Comparison of ENCODE assay signal across 1 cellular context in the genomic region with DNA sequence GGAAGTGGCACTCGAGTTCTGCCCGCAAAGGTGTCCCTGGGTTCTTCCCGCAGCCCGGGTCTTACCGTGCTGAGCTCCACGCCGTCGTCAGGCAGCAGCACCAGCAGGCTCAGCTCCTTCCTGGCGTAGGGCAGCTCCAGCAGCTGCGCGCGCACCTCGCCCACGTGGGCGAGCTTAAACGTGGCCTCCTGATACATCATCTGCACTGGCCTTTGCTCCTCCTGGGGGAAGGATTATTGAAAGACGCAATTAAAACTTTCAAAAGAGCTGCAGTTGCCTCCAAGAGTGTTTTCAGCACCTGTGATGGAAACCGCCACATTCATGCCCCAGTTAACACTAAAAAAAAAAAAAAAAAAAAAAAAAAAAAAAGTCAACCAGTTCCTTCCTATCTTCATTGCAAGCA.
A peak's percentile ranks its signal among the peaks of the same experiment; 100 is the strongest.
TF ChIP-seq lines count a peak whose summit lies in the region.

No MANE protein-coding gene starts in this region.

TF ChIP-seq in GM12878, 131 proteins besides CTCF, POLR2A, EP300 and RAD21 (continued from another document):
- TF ChIP-seq HDAC6 (IDR thresholded peaks at IDR 0.05; ENCODE audit: unreplicated experiment) (no peak), CBFB (IDR thresholded peaks at IDR 0.05; ENCODE audit: low read depth) (no peak), POLR2AphosphoS5 (IDR thresholded peaks at IDR 0.05; ENCODE audit: low read length) (peak; percentile 75; the same call in 1 of the 2 replicates), RFX5 (IDR thresholded peaks at IDR 0.05; ENCODE audit: low read depth, low read length) (peak; percentile 55; the same call in 1 of the 2 replicates), MEF2B (IDR thresholded peaks at IDR 0.05; ENCODE audit: partially characterized antibody, poor library complexity, severe bottlenecking) (peak; percentile 11), FOS (IDR thresholded peaks at IDR 0.05; ENCODE audit: borderline replicate concordance, extremely low read depth, insufficient read length) (no peak), RAD51 (IDR thresholded peaks at IDR 0.05) (peak; percentile 84), KLF5 (IDR thresholded peaks at IDR 0.05; ENCODE audit: partially characterized antibody) (no peak), IKZF1 (conservative IDR thresholded peaks at IDR 0.05) (peak; percentile 62), ELK1 (IDR thresholded peaks at IDR 0.05; ENCODE audit: low read depth, low read length) (0 out of 2 replicates have a peak, but pooled peaks have one; percentile 11)
- TF ChIP-seq, protein P1, sequence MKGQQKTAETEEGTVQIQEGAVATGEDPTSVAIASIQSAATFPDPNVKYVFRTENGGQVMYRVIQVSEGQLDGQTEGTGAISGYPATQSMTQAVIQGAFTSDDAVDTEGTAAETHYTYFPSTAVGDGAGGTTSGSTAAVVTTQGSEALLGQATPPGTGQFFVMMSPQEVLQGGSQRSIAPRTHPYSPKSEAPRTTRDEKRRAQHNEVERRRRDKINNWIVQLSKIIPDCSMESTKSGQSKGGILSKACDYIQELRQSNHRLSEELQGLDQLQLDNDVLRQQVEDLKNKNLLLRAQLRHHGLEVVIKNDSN (IDR thresholded peaks at IDR 0.05; ENCODE audit: borderline replicate concordance, extremely low read length, insufficient read depth, low read depth, low read length): peak; percentile 84
